Comparison of ENCODE assay signal across 17 cellular contexts in genomic region chr7:73644887-73645286, GRCh38. TPM values are rescaled to one million over a fixed set of nuclear protein-coding genes. Genes with fewer than 3 reads are reported as not detected.
DNase-seq lines count a peak whose midpoint lies in the region; TF ChIP-seq lines count a peak whose summit lies in the region.
"Had no signal": no experiment of that assay in that cellular context is flagged by ENCODE, and none has a peak within 500 bp of the region (broad histone marks: within the 10 kb centered on the region; RNA-seq: fewer than 3 reads in every experiment).

No MANE protein-coding gene starts in this region.

- H3K4me1 Mint-ChIP-seq in H9 (peaks cover 9 to 30% of the 10 kb centered on the region in 2 experiments), neural progenitor cell (peaks cover 5% of the 10 kb centered on the region)

- peaks cover 6% of the 10 kb centered on the region for H3K23me2 ChIP-seq in H9 (ENCODE audit: insufficient read length, low read depth, low read length, poor library complexity, severe bottlenecking)

- H3K18ac ChIP-seq in H9 (ENCODE audit: insufficient read length, low read depth, low read length), result no peak overlapping the region

- H3K4me1 ChIP-seq in H9 (ENCODE audit: insufficient read depth, low read length), result 0 out of 2 replicates have a peak, but pooled peaks cover 3% of the 10 kb centered on the region
- H3K4me1 ChIP-seq in neural progenitor cell, result no peaks in the 10 kb centered on the region
- H3K4me1 ChIP-seq in suprapubic skin, result peaks cover 12% of the 10 kb centered on the region
- H3K4me1 ChIP-seq in thyroid gland, result peaks cover 5 to 8% of the 10 kb centered on the region in 2 donors
- H3K4me1 ChIP-seq in right atrium auricular region, result peaks cover 0 to 6% of the 10 kb centered on the region in 2 donors

- peaks cover 0 to 4% of the 10 kb centered on the region in 2 experiments; a peak in 1 of 5 replicates for H3K9me3 Mint-ChIP-seq in H9
- peaks cover 3% of the 10 kb centered on the region for H3K9me3 Mint-ChIP-seq in neural progenitor cell

- no CpG with 5 or more reads among the region's 2 CpGs for WGBS in H9 (ENCODE audit: extremely low coverage, insufficient read length, low lambda C conversion rate)
- WGBS in suprapubic skin, result 70% methylated on average over 2 of the region's 2 CpGs
- WGBS in thyroid gland, 2 donors, result 47 to 64% methylated on average over 2 of the region's 2 CpGs

- no peak overlapping the region for H3K23ac ChIP-seq in H9 (ENCODE audit: insufficient read length, low read depth, low read length)

- no peak overlapping the region for H2BK12ac ChIP-seq in H9 (ENCODE audit: insufficient read length, low read depth, low read length)

- H4K8ac ChIP-seq in H9 (replicated peaks; ENCODE audit: insufficient read length, low read depth, low read length), result no peak overlapping the region

- no peak overlapping the region for H4K91ac ChIP-seq in H9 (ENCODE audit: insufficient read length, low read depth, low read length)

- H3K4ac ChIP-seq in H9 (ENCODE audit: low read depth, low read length), result no peak overlapping the region

- H3K56ac ChIP-seq in H9 (ENCODE audit: insufficient read length, low read depth, low read length), result no peak overlapping the region

- peaks cover 5% of the 10 kb centered on the region for H3F3A ChIP-seq in neural progenitor cell (ENCODE audit: low read depth)

- intact Hi-C loops in thyroid gland (cut with DNase I), result no loop called here

- H2BK5ac ChIP-seq in H9 (ENCODE audit: insufficient read length, low read length), result no peak overlapping the region

- no peak overlapping the region for H3K27ac Mint-ChIP-seq in H9
- H3K27ac Mint-ChIP-seq in neural progenitor cell, result no peak overlapping the region
- H3K27ac Mint-ChIP-seq: CD4-positive, alpha-beta memory T cell had no signal

- no peaks in the 10 kb centered on the region for H4K20me1 ChIP-seq in H9 (ENCODE audit: control insufficient read depth, insufficient read depth, insufficient read length)
- H4K20me1 ChIP-seq in neural progenitor cell (ENCODE audit: low read depth), result no peaks in the 10 kb centered on the region

- no peaks in the 10 kb centered on the region for H3K79me2 ChIP-seq in H9 (ENCODE audit: insufficient read depth, low read length)
- H3K79me2 ChIP-seq in neural progenitor cell (ENCODE audit: low read depth), result no peaks in the 10 kb centered on the region

- H3K36me3 Mint-ChIP-seq in H9 (ENCODE audit: insufficient read depth in 1 of 3, low read depth in 3 of 3) (peaks cover 0 to 1% (median 0%) of the 10 kb centered on the region in 3 experiments; a peak in 2 of 7 replicates), neural progenitor cell (no peaks in the 10 kb centered on the region)
- H3K36me3 Mint-ChIP-seq: CD4-positive, alpha-beta memory T cell had no signal

- TF ChIP-seq EP300 in suprapubic skin (IDR thresholded peaks at IDR 0.05), result no peak

- no peak overlapping the region for H2AFZ ChIP-seq in H9 (ENCODE audit: low read length)
- no peak overlapping the region for H2AFZ ChIP-seq in neural progenitor cell (replicated peaks)

- H3K27ac ChIP-seq in H9 (ENCODE audit: insufficient read length, low read depth, low read length) (no peak overlapping the region), neural progenitor cell (no peak overlapping the region), suprapubic skin (no peak overlapping the region), thyroid gland (no peak overlapping the region), right atrium auricular region (no peak overlapping the region)

- no peak overlapping the region for H3T11ph ChIP-seq in H9 (ENCODE audit: low read length)

- H3K27me3 ChIP-seq in H9 (ENCODE audit: insufficient read depth, low read length), result peaks cover 4% of the 10 kb centered on the region; the same call in 1 of the 2 replicates
- H3K27me3 ChIP-seq in neural progenitor cell, result peaks cover 45% of the 10 kb centered on the region
- H3K27me3 ChIP-seq in suprapubic skin, result peaks cover 57% of the 10 kb centered on the region
- H3K27me3 ChIP-seq in thyroid gland, result no peaks in the 10 kb centered on the region
- peaks cover 0 to 10% of the 10 kb centered on the region in 2 donors for H3K27me3 ChIP-seq in right atrium auricular region

- DNase-seq in H9 (no peak), islet precursor cell (peak; percentile 55), neural progenitor cell (ENCODE audit: low spot score) (no peak), suprapubic skin (ENCODE audit: low spot score in 2 of 2) (no peak), thyroid gland (no peak), right atrium auricular region (ENCODE audit: low spot score) (no peak)
- DNase-seq: C1 segment of cervical spinal cord; Calu3; CD4-positive, alpha-beta memory T cell; COR-L47; DND-41; EL; GDM1; GOT3; HCEC 1CT had no signal

- H3K4me3 Mint-ChIP-seq in H9 (no peak overlapping the region), neural progenitor cell (peak overlapping the region; percentile 57)
- H3K4me3 Mint-ChIP-seq: CD4-positive, alpha-beta memory T cell had no signal

- TF ChIP-seq POLR2A in suprapubic skin (IDR thresholded peaks at IDR 0.05) (no peak), thyroid gland (IDR thresholded peaks at IDR 0.05) (no peak)

- H4K5ac ChIP-seq in H9 (ENCODE audit: insufficient read length, low read depth, low read length), result no peak overlapping the region

- no peak overlapping the region for H3K9ac ChIP-seq in H9 (ENCODE audit: extremely low read depth, insufficient read length, low read length)
- no peak overlapping the region for H3K9ac ChIP-seq in neural progenitor cell

- H2BK20ac ChIP-seq in H9 (ENCODE audit: low read depth, low read length, poor library complexity, severe bottlenecking), result peak overlapping the region; percentile 78

- H3K36me3 ChIP-seq in neural progenitor cell (no peaks in the 10 kb centered on the region), suprapubic skin (no peaks in the 10 kb centered on the region), thyroid gland (no peaks in the 10 kb centered on the region), right atrium auricular region (no peaks in the 10 kb centered on the region)

- no peak overlapping the region for H3K4me3 ChIP-seq in neural progenitor cell
- no peak overlapping the region for H3K4me3 ChIP-seq in suprapubic skin
- no peak overlapping the region for H3K4me3 ChIP-seq in thyroid gland (replicated peaks in 1 of 3)
- no peak overlapping the region for H3K4me3 ChIP-seq in right atrium auricular region
- H3K4me3 ChIP-seq: GM12878 had no signal

- H3K79me1 ChIP-seq in H9 (ENCODE audit: insufficient read depth, low read depth, low read length, poor library complexity, severe bottlenecking), result no peaks in the 10 kb centered on the region

- no peak overlapping the region for H3K14ac ChIP-seq in H9 (ENCODE audit: insufficient read depth, low read length)

- H2BK120ac ChIP-seq in H9 (ENCODE audit: low read depth, low read length, poor library complexity, severe bottlenecking), result no peak overlapping the region

- H3K9me3 ChIP-seq in H9 (ENCODE audit: control insufficient read depth, low read depth, low read length), result no peaks in the 10 kb centered on the region
- H3K9me3 ChIP-seq in neural progenitor cell (ENCODE audit: low read depth), result no peaks in the 10 kb centered on the region
- H3K9me3 ChIP-seq in suprapubic skin, result no peaks in the 10 kb centered on the region
- no peaks in the 10 kb centered on the region for H3K9me3 ChIP-seq in thyroid gland
- peaks cover 0 to 12% of the 10 kb centered on the region in 2 donors for H3K9me3 ChIP-seq in right atrium auricular region

- no peak overlapping the region for H2AK5ac ChIP-seq in H9 (ENCODE audit: insufficient read length, low read length)

- H3K4me2 ChIP-seq in H9 (ENCODE audit: insufficient read depth, insufficient read length, low read length) (no peak overlapping the region), neural progenitor cell (no peak overlapping the region)

- no peak overlapping the region for H2BK15ac ChIP-seq in H9 (ENCODE audit: low read depth, low read length)

- TF ChIP-seq CTCF in H9 (conservative IDR thresholded peaks at IDR 0.05) (no peak), neural progenitor cell (IDR thresholded peaks at IDR 0.05) (no peak), suprapubic skin (IDR thresholded peaks at IDR 0.05) (no peak), thyroid gland (IDR thresholded peaks at IDR 0.05) (no peak), right atrium auricular region (IDR thresholded peaks at IDR 0.05) (no peak)

- peaks cover 59% of the 10 kb centered on the region for H3K27me3 Mint-ChIP-seq in H9 (ENCODE audit: low read depth)
- peaks cover 45% of the 10 kb centered on the region for H3K27me3 Mint-ChIP-seq in neural progenitor cell (ENCODE audit: insufficient read depth, low read depth)

RNA-seq across cellular contexts. Expression of gene MLXIPL, which starts 20.6 kb away (rescaled TPM):
- total RNA-seq in H9 (2021) (5.5 and 6.1 TPM in 2 replicates), neural progenitor cell (ENCODE audit: low replicate concordance) (0.87 and 0.90 TPM in 2 replicates), suprapubic skin (1 to 10 TPM; 1.9 to 9.3 (median 2.7) TPM), thyroid gland (10 to 100 TPM in 1 of 4 donors, 1 to 10 TPM in 3; 3.7 to 39.5 (median 8.7) TPM), right atrium auricular region (1 to 10 TPM in 1 of 2 donors, under 1 TPM in 1; 0.41 to 1.3 TPM)
- total RNA-seq: A172; CD4-positive, alpha-beta memory T cell had no signal

RNA-seq across cellular contexts. Expression of gene VPS37D, which starts 22.7 kb away (rescaled TPM):
- total RNA-seq in H9 (2021) (0.85 and 1.3 TPM in 2 replicates), neural progenitor cell (ENCODE audit: low replicate concordance) (7.0 and 24.6 TPM in 2 replicates), suprapubic skin (1 to 10 TPM; 1.9 to 3.5 (median 2.1) TPM), thyroid gland (1 to 10 TPM; 3.9 to 5.6 (median 4.7) TPM), right atrium auricular region (1 to 10 TPM; 1.6 to 2.2 TPM)
- total RNA-seq: CD4-positive, alpha-beta memory T cell had no signal

RNA-seq across cellular contexts. Expression of gene DNAJC30, which starts 38.4 kb away (rescaled TPM):
- total RNA-seq in H9 (2021) (8.1 and 8.7 TPM in 2 replicates), neural progenitor cell (ENCODE audit: low replicate concordance) (0.94 and 2.6 TPM in 2 replicates), suprapubic skin (1 to 10 TPM; 4.4 to 4.9 (median 4.8) TPM), thyroid gland (10 to 100 TPM in 3 of 4 donors, 1 to 10 TPM in 1; 9.0 to 19.1 (median 14.8) TPM), right atrium auricular region (10 to 100 TPM in 1 of 2 donors, 1 to 10 TPM in 1; 6.3 to 12.9 TPM)

RNA-seq across cellular contexts. Expression of gene BUD23, which starts 38.5 kb away (rescaled TPM):
- total RNA-seq in H9 (2021) (68.5 and 78.1 TPM in 2 replicates), neural progenitor cell (ENCODE audit: low replicate concordance) (22.8 and 41.6 TPM in 2 replicates), suprapubic skin (10 to 100 TPM; 48.1 to 65.8 (median 53.8) TPM), thyroid gland (10 to 100 TPM; 58.3 to 78.0 (median 64.9) TPM), right atrium auricular region (10 to 100 TPM; 58.9 to 60.9 TPM)
